ENCODE assay signal across 20 cellular contexts in genomic region chr2:68045337-68045736, GRCh38. TPM values are rescaled to one million over a fixed set of nuclear protein-coding genes. Genes with fewer than 3 reads are reported as not detected.
DNase-seq lines count a peak whose midpoint lies in the region; ATAC-seq, FAIRE-seq and TF ChIP-seq lines count a peak whose summit lies in the region.
"Had no signal": no experiment of that assay in that cellular context is flagged by ENCODE, and none has a peak within 500 bp of the region (broad histone marks: within the 10 kb centered on the region; RNA-seq: fewer than 3 reads in every experiment).

No MANE protein-coding gene starts in this region.

- no peak overlapping the region for H3K4me3 ChIP-seq in ACC112 (ENCODE audit: low read depth, low read length)
- H3K4me3 ChIP-seq in PC-3 (ENCODE audit: low read length) = no peak overlapping the region
- H3K4me3 ChIP-seq: ascending aorta, gastrocnemius medialis, Peyer's patch, right lobe of liver had no signal

- H3K4me1 ChIP-seq in ACC112 (ENCODE audit: control insufficient read depth, insufficient read depth, low read length, unreplicated experiment) = peaks cover 17% of the 10 kb centered on the region
- peaks cover 37% of the 10 kb centered on the region for H3K4me1 ChIP-seq in PC-3 (ENCODE audit: insufficient read depth, low read length)
- H3K4me1 ChIP-seq: ascending aorta, Caco-2, Peyer's patch, right lobe of liver had no signal

- H3K27ac ChIP-seq in ACC112 (ENCODE audit: low read depth, low read length) (peak overlapping the region; percentile 87; the same call in 1 of the 2 replicates), PC-3 (ENCODE audit: low read length) (peak overlapping the region; percentile 90)
- H3K27ac ChIP-seq: ascending aorta, gastrocnemius medialis, Peyer's patch, right lobe of liver had no signal

- H2AFZ ChIP-seq in ACC112 (ENCODE audit: low read length, unreplicated experiment) (no peak overlapping the region), PC-3 (ENCODE audit: low read length) (no peak overlapping the region)

- H3K9me3 ChIP-seq in PC-3 (ENCODE audit: low read length) = no peaks in the 10 kb centered on the region
- H3K9me3 ChIP-seq: ascending aorta, Caco-2, gastrocnemius medialis, Peyer's patch, right lobe of liver had no signal

- DNase-seq in H54 (ENCODE audit: insufficient read length, low spot score) (no peak), PC-3 (peak; percentile 87), NCI-H146 (lab: John Stamatoyannopoulos, UW) (no peak), LoVo (ENCODE audit: low spot score) (no peak), pons (ENCODE audit: low spot score) (no peak)
- DNase-seq: activated CD4-positive, alpha-beta T cell treated with anti-CD3 and anti-CD28 coated beads, Interleukin-2, amount 10 ng/mL, durations not matched to agents 24 days and 14 days; activated naive CD4-positive, alpha-beta T cell treated with Interleukin-2 at 50 U/mL for 16 hours; Caco-2; gastrocnemius medialis; Kasumi-1; NCI-H1694 treated with DMSO at 0.1 percent for 48 hours; NCI-H526 treated with DMSO at 0.1 percent for 48 hours; nucleus accumbens; Peyer's patch; right lobe of liver had no signal

- H3K79me2 ChIP-seq in ACC112 (ENCODE audit: control insufficient read depth, insufficient read depth, low read length, unreplicated experiment) = peaks cover 20% of the 10 kb centered on the region
- peaks cover 42% of the 10 kb centered on the region for H3K79me2 ChIP-seq in PC-3 (ENCODE audit: low read length)

- intact Hi-C loops in PC-3 (cut with micrococcal nuclease) = no loop called here

- peak; percentile 11 for FAIRE-seq in H54 (lab: Jason Lieb, UNC)
- peak; percentile 96 for FAIRE-seq in islet of Langerhans (lab: Jason Lieb, UNC)

- peak overlapping the region; percentile 63 for H3K9ac ChIP-seq in PC-3 (ENCODE audit: low read length)

- H3F3A ChIP-seq in PC-3 (ENCODE audit: low read length, unreplicated experiment) = no peaks in the 10 kb centered on the region

- no peak for TF ChIP-seq POLR2A in H54 (IDR thresholded peaks at IDR 0.05; ENCODE audit: low read depth, low read length)

- POLR2A ChIA-PET in PC-3 (lab: Charles Lee; ENCODE audit: unreplicated experiment) = no interaction called here

- no peaks in the 10 kb centered on the region for H3K9me2 ChIP-seq in PC-3 (replicated peaks; ENCODE audit: low read length)

- no peak for TF ChIP-seq CTCF in PC-3 (conservative IDR thresholded peaks at IDR 0.05; ENCODE audit: low read depth, low read length)

- CTCF ChIA-PET in PC-3 (lab: Charles Lee) = interaction anchor here (0.5 to 0.7 kb wide), 2 partner anchors 48 to 220 kb away, joined by 3 read pairs; no protein-coding TSS in a partner anchor

- no peaks in the 10 kb centered on the region for H4K20me1 ChIP-seq in PC-3 (ENCODE audit: low read length)

- H3K27me3 ChIP-seq in ACC112 (ENCODE audit: insufficient read depth, low read length) (no peaks in the 10 kb centered on the region), PC-3 (ENCODE audit: low read length) (no peaks in the 10 kb centered on the region)
- H3K27me3 ChIP-seq: ascending aorta, gastrocnemius medialis, Peyer's patch, right lobe of liver had no signal

- H3K4me2 ChIP-seq in PC-3 (ENCODE audit: low read length) = peak overlapping the region; percentile 56

- peak; percentile 52 for ATAC-seq in PC-3
- no peak for ATAC-seq in HG03108 (IDR thresholded peaks at IDR 0.05; ENCODE audit: unreplicated experiment)
- ATAC-seq: gastrocnemius medialis, left lobe of liver, right lobe of liver had no signal

- no TSS peak for BruUV-seq in PC-3 (replicated peaks; lab: Mats Ljungman, UMichigan)

- no peaks in the 10 kb centered on the region for H3K36me3 ChIP-seq in ACC112 (ENCODE audit: insufficient read depth, low read length)
- peaks cover 3% of the 10 kb centered on the region; the same call in 1 of the 2 replicates for H3K36me3 ChIP-seq in PC-3 (ENCODE audit: low read depth, low read length)

RNA-seq across cellular contexts. Expression of gene C1D, which starts 17.5 kb away (rescaled TPM):
- total RNA-seq in PC-3 (2014; rRNA removed) = 19.1 and 24.6 TPM in 2 replicates
- total RNA-seq: ascending aorta had no signal
